ENCODE assay signal across 11 cellular contexts in the genomic region with DNA sequence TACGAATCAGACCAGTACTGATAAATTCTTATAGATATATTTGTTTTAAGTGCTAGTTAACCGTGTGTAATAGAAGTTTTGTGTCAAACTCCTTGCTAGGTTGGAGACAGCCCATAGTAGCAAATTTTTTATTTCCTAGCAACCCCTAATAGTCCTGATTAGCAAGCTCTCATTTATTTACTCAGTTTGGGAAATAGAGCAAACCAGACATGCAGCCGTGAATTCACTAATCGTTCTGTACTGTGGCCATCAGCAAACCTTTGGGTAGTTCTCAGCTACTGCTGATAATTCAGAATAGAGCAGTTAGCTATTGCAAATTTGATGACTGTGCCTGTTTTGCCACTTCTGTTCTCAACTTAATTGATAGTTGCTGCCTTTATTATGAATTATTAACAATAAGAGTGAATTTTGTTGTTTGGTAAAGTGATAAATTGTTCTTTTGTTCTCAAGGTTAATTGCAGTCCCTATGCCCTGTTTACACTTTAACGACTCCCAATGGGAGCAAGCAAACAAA.
"Had no signal": no experiment of that assay in that cellular context is flagged by ENCODE, and none has a peak within 500 bp of the region (broad histone marks: within the 10 kb centered on the region; RNA-seq: fewer than 3 reads in every experiment).

No MANE protein-coding gene starts in this region.

- H3K4me2 ChIP-seq: GM23338 had no signal

- H3K27ac ChIP-seq: GM23248 had no signal

- ATAC-seq: GM23338, HCT116 had no signal

- H3K9ac ChIP-seq: GM23248 had no signal

- H3K4me1 ChIP-seq: HAP-1 had no signal

- DNase-seq: GM23248, GOT3, H7, H9, HCEC 1CT, HFFc6 had no signal

- H3K9me3 ChIP-seq: HAP-1 had no signal

- H3K36me3 ChIP-seq: HAP-1 had no signal

- H2AFZ ChIP-seq: GM23248, GM23338 had no signal

- FAIRE-seq: H1, H54 had no signal

- H3K4me3 ChIP-seq: GM23248, GM23338, HAP-1 had no signal
